8 cellular contexts compared by ENCODE assay signal in genomic region chr2:210169871-210170441, GRCh38. TPM values are rescaled to one million over a fixed set of nuclear protein-coding genes. Genes with fewer than 3 reads are reported as not detected.
DNase-seq lines count a peak whose midpoint lies in the region; ATAC-seq lines count a peak whose summit lies in the region.

No MANE protein-coding gene starts in this region.

- no peaks in the 10 kb centered on the region for H3K9me3 ChIP-seq in duodenal mucosa (ENCODE audit: control insufficient read depth in 1 of 2, low read length in 2 of 2)

- H3K4me3 ChIP-seq in duodenal mucosa (ENCODE audit: low read depth in 1 of 2, low read length in 2 of 2), result peak overlapping the region; percentile 88 to 92

- ATAC-seq in GM18499 (IDR thresholded peaks at IDR 0.05; ENCODE audit: insufficient read depth, unreplicated experiment) (peak; percentile 44), HG03103 (IDR thresholded peaks at IDR 0.05; ENCODE audit: low read depth, unreplicated experiment) (peak; percentile 32)

- no peaks in the 10 kb centered on the region for H3K27me3 ChIP-seq in duodenal mucosa (ENCODE audit: control insufficient read depth in 1 of 2, insufficient read depth in 2 of 2, low read length in 2 of 2)

- peak overlapping the region; percentile 94 to 98 for H3K9ac ChIP-seq in duodenal mucosa (ENCODE audit: low read depth in 1 of 2, low read length in 2 of 2)

- DNase-seq in A172 (ENCODE audit: low spot score), result peak; percentile 42
- DNase-seq in RKO (ENCODE audit: low spot score), result peak; percentile 86
- peak; percentile 48 for DNase-seq in myocyte (ENCODE audit: low read depth)
- no peak for DNase-seq in DMS79 (lab: John Stamatoyannopoulos, UW)
- DNase-seq in activated CD4-positive, alpha-beta T cell treated with anti-CD3 and anti-CD28 coated beads for 1 hour, result no peak

- no peaks in the 10 kb centered on the region for H3K36me3 ChIP-seq in duodenal mucosa (ENCODE audit: control insufficient read depth in 1 of 2, insufficient read depth in 2 of 2, low read length in 2 of 2)

- peaks cover 2 to 22% of the 10 kb centered on the region in 2 donors for H3K4me1 ChIP-seq in duodenal mucosa (ENCODE audit: control insufficient read depth in 1 of 2, insufficient read depth in 2 of 2, low read length in 2 of 2)

- H3K27ac ChIP-seq in duodenal mucosa (ENCODE audit: low read depth, low read length), result peak overlapping the region; percentile 100

RNA-seq across cellular contexts. Expression of gene KANSL1L, which starts 1.3 kb away (rescaled TPM):
- 12.9 and 18.6 TPM in 2 replicates for total RNA-seq in A172 (2014; rRNA removed; shearing (Covaris generic))
- total RNA-seq in myocyte, result 19.6 and 32.1 TPM in 2 replicates
- polyA plus RNA-seq in myocyte (2012), result 3.9 TPM

RNA-seq across cellular contexts. Expression of gene ACADL, which starts 55.3 kb away (rescaled TPM):
- not detected in 2 replicates for total RNA-seq in A172 (2014; rRNA removed; shearing (Covaris generic))
- total RNA-seq in myocyte, result 0.10 and 0.13 TPM in 2 replicates
- 0.09 TPM for polyA plus RNA-seq in myocyte (2012)

Comparison
In these comparisons a context has a peak if more than half of its experiments do, and no peak if none do; other contexts are left out.
1. DNase-seq: peak in A172 (single experiment), RKO (single experiment) and myocyte (single experiment); none in DMS79 (single experiment) and activated CD4-positive, alpha-beta T cell treated with anti-CD3 and anti-CD28 coated beads for 1 hour (single experiment).